ENCODE assay signal across 1 cellular context in the genomic region with DNA sequence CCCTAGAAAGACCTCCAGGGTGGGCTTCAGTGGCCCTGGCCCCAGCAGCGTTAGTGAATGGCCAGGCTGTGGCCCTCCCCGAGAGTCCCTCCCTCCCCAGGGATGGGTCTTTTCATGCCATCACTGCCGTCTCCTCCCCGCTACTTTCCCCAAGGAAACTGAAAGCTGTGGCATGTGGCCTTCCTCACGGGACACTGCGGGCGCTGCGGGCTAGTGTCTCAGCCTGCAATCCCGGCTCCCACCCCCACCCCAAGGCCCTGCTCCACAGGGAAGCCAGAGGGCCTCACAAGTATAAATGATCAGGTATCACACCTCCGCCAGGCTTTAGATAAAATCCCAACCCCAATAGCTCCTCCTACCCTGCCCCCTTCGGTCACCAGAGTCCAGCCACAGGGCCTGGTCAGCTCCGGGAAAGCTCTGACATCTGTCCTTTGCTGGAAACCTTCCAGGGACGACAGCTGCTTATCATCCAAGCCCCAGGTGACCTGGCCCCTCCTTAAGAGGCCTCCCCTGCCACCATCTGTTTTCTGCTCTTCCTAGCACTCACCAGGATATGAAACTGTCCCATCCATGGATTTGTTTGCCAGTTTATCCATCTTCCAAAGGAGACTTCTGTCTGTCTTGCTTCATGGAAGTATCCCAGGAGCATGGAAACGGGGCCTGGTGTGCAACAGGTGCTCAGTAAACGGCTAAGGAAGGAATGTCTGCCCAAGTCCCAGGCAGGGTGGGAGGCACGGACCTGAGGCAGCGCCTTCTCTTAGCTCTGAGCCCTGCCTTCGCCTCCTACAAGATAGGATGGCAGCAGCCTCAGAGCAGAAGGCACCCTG.
TF ChIP-seq lines count a peak whose summit lies in the region.

No MANE protein-coding gene starts in this region.

TF ChIP-seq in K562, 482 proteins besides CTCF, POLR2A, EP300 and RAD21 (continued from another document and continues in another):
- TF ChIP-seq USF2 (CRISPR knock-in tag; IDR thresholded peaks at IDR 0.05): no peak
- TF ChIP-seq, protein P1, sequence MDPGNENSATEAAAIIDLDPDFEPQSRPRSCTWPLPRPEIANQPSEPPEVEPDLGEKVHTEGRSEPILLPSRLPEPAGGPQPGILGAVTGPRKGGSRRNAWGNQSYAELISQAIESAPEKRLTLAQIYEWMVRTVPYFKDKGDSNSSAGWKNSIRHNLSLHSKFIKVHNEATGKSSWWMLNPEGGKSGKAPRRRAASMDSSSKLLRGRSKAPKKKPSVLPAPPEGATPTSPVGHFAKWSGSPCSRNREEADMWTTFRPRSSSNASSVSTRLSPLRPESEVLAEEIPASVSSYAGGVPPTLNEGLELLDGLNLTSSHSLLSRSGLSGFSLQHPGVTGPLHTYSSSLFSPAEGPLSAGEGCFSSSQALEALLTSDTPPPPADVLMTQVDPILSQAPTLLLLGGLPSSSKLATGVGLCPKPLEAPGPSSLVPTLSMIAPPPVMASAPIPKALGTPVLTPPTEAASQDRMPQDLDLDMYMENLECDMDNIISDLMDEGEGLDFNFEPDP (CRISPR knock-in tag; IDR thresholded peaks at IDR 0.05): no peak
- no peak for TF ChIP-seq ZNF12 (CRISPR knock-in tag; IDR thresholded peaks at IDR 0.05)
- TF ChIP-seq PML (IDR thresholded peaks at IDR 0.05; ENCODE audit: low read length): peak; percentile 86
- no peak for TF ChIP-seq HMG20B (CRISPR knock-in tag; IDR thresholded peaks at IDR 0.05)
- no peak for TF ChIP-seq E2F4 (CRISPR knock-in tag; IDR thresholded peaks at IDR 0.05; ENCODE audit: low read depth)
- no peak for TF ChIP-seq PTTG1 (tag; IDR thresholded peaks at IDR 0.05; ENCODE audit: low read depth)
- no peak for TF ChIP-seq DLX4 (CRISPR knock-in tag; IDR thresholded peaks at IDR 0.05)
- no peak for TF ChIP-seq ZBTB7A (IDR thresholded peaks at IDR 0.05; ENCODE audit: borderline replicate concordance, control insufficient read depth, low read depth, low read length)
- TF ChIP-seq ZNF785 (CRISPR knock-in tag; IDR thresholded peaks at IDR 0.05): no peak
- TF ChIP-seq ETV6 (IDR thresholded peaks at IDR 0.05; ENCODE audit: borderline replicate concordance in 1 of 2, low read depth in 2 of 2, low read length in 1 of 2): no peak
- TF ChIP-seq ETV6 (CRISPR knock-in tag; IDR thresholded peaks at IDR 0.05; ENCODE audit: borderline replicate concordance): no peak
- peak; percentile 63 to 74; a peak in 3 of 4 replicates for TF ChIP-seq KDM1A (IDR thresholded peaks at IDR 0.05)
- TF ChIP-seq ETV1 (tag; conservative IDR thresholded peaks at IDR 0.05; ENCODE audit: low read depth): no peak
- no peak for TF ChIP-seq ZNF277 (CRISPR knock-in tag; IDR thresholded peaks at IDR 0.05; ENCODE audit: borderline replicate concordance)
- no peak for TF ChIP-seq GTF2A2 (tag; IDR thresholded peaks at IDR 0.05)
- no peak for TF ChIP-seq ZNF324 (CRISPR knock-in tag; IDR thresholded peaks at IDR 0.05)
- TF ChIP-seq HDGF (IDR thresholded peaks at IDR 0.05): no peak
- TF ChIP-seq CUX1 (CRISPR knock-in tag; IDR thresholded peaks at IDR 0.05): no peak
- no peak for TF ChIP-seq EP400 (IDR thresholded peaks at IDR 0.05)
- peak; percentile 75 for TF ChIP-seq PKNOX1 (IDR thresholded peaks at IDR 0.05)
- TF ChIP-seq MTA3 (IDR thresholded peaks at IDR 0.05; ENCODE audit: borderline replicate concordance): 0 out of 2 replicates have a peak, but pooled peaks have one; percentile 47
- no peak for TF ChIP-seq NR2C2 (CRISPR knock-in tag; IDR thresholded peaks at IDR 0.05)
- TF ChIP-seq NR2C2 (tag; IDR thresholded peaks at IDR 0.05): peak; percentile 33; the same call in 1 of the 2 replicates
- TF ChIP-seq ZNF717 (CRISPR knock-in tag; IDR thresholded peaks at IDR 0.05): no peak
- no peak for TF ChIP-seq ZNF274 (IDR thresholded peaks at IDR 0.05; ENCODE audit: borderline replicate concordance, low read depth, low read length)
- no peak for TF ChIP-seq TFE3 (CRISPR knock-in tag; IDR thresholded peaks at IDR 0.05)
- TF ChIP-seq NCOA6 (IDR thresholded peaks at IDR 0.05): no peak
- 0 out of 2 replicates have a peak, but pooled peaks have one; percentile 25 for TF ChIP-seq ZFX (CRISPR knock-in tag; IDR thresholded peaks at IDR 0.05)
- TF ChIP-seq RBFOX2 (IDR thresholded peaks at IDR 0.05; ENCODE audit: low read depth, low read length): no peak
- TF ChIP-seq, protein P2, sequence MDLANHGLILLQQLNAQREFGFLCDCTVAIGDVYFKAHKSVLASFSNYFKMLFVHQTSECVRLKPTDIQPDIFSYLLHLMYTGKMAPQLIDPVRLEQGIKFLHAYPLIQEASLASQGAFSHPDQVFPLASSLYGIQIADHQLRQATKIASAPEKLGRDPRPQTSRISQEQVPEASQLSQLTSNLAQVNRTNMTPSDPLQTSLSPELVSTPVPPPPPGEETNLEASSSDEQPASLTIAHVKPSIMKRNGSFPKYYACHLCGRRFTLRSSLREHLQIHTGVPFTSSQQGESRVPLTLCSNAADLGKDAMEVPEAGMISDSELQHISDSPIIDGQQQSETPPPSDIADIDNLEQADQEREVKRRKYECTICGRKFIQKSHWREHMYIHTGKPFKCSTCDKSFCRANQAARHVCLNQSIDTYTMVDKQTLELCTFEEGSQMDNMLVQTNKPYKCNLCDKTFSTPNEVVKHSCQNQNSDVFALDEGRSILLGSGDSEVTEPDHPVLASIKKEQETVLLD (IDR thresholded peaks at IDR 0.05): no peak
- no peak for TF ChIP-seq RBM25 (IDR thresholded peaks at IDR 0.05; ENCODE audit: low read depth, low read length, severe bottlenecking)
- TF ChIP-seq SIN3B (IDR thresholded peaks at IDR 0.05; ENCODE audit: low read depth): no peak
- 0 out of 2 replicates have a peak, but pooled peaks have one; percentile 14 for TF ChIP-seq ESRRA (IDR thresholded peaks at IDR 0.05; ENCODE audit: borderline replicate concordance, low read depth)
- TF ChIP-seq FOXA3 (CRISPR knock-in tag; conservative IDR thresholded peaks at IDR 0.05 in 1 of 2, IDR thresholded peaks at IDR 0.05 in 1 of 2): no peak
- no peak for TF ChIP-seq SP2 (IDR thresholded peaks at IDR 0.05; ENCODE audit: extremely low read depth, low read depth, low read length, poor library complexity, severe bottlenecking)
- TF ChIP-seq, protein P3, sequence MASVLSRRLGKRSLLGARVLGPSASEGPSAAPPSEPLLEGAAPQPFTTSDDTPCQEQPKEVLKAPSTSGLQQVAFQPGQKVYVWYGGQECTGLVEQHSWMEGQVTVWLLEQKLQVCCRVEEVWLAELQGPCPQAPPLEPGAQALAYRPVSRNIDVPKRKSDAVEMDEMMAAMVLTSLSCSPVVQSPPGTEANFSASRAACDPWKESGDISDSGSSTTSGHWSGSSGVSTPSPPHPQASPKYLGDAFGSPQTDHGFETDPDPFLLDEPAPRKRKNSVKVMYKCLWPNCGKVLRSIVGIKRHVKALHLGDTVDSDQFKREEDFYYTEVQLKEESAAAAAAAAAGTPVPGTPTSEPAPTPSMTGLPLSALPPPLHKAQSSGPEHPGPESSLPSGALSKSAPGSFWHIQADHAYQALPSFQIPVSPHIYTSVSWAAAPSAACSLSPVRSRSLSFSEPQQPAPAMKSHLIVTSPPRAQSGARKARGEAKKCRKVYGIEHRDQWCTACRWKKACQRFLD (CRISPR knock-in tag; IDR thresholded peaks at IDR 0.05): 0 out of 2 replicates have a peak, but pooled peaks have one; percentile 69
- no peak for TF ChIP-seq MLLT1 (IDR thresholded peaks at IDR 0.05)
